ENCODE assay signal across 16 cellular contexts in the genomic region with DNA sequence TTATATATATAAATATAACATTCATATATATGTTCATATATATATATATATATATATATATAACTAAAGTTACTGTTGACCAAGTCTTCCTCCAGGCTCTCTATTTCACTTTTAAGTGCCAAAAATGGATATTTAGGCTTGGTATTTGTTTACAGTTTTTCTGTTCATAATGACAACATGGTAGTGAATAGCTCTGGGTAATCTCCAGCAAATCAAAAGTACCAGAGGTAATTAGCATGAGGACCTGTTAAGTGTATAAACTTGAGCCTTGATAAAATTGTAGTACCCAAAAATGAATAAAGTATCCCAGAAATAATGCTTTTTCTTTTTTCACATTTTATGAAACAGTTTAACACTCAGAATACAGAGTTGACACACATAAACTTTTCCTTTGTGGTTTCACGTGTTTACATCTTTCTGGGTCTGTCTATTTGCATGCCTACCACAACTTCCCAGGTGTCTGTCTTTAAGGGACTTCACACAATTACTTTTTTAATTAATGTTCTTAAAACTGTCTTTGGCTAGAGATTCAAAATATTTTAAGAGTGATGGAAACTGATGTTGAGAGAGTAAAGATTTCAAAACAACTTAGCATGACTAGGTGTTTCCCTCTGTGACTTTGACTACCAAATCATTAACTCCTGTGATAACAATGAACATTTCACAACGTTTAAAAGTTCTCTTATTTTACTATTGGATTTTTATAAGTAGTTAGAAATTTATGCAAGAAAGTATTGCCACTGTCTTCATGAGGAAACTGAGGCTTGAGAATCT. TPM values are rescaled to one million over a fixed set of nuclear protein-coding genes. Genes with fewer than 3 reads are reported as not detected.
DNase-seq lines count a peak whose midpoint lies in the region; ATAC-seq and TF ChIP-seq lines count a peak whose summit lies in the region.
"Had no signal": no experiment of that assay in that cellular context is flagged by ENCODE, and none has a peak within 500 bp of the region (broad histone marks: within the 10 kb centered on the region; RNA-seq: fewer than 3 reads in every experiment).

No MANE protein-coding gene starts in this region.

- no peaks in the 10 kb centered on the region for H3K27me3 Mint-ChIP-seq in activated naive CD8-positive, alpha-beta T cell
- no peaks in the 10 kb centered on the region for H3K27me3 Mint-ChIP-seq in naive thymus-derived CD8-positive, alpha-beta T cell

- no peak overlapping the region for H3K4me3 ChIP-seq in DND-41 (ENCODE audit: low read depth in 1 of 2, low read length in 2 of 2)
- H3K4me3 ChIP-seq: lower lobe of right lung, pancreas had no signal

- POLR2A ChIA-PET in naive thymus-derived CD8-positive, alpha-beta T cell (lab: Charles Lee) = interaction anchor here (0.6 kb wide), 2 partner anchors 48 to 130 kb away, joined by 3 to 4 read pairs; no protein-coding TSS in a partner anchor

- H3K9me3 ChIP-seq in DND-41 (ENCODE audit: insufficient read depth, low read length, severe bottlenecking) = no peaks in the 10 kb centered on the region
- H3K9me3 ChIP-seq: lower lobe of right lung, pancreas had no signal

- no peaks in the 10 kb centered on the region for H3K9me3 Mint-ChIP-seq in activated naive CD8-positive, alpha-beta T cell (ENCODE audit: low read depth)
- H3K9me3 Mint-ChIP-seq in naive thymus-derived CD8-positive, alpha-beta T cell = no peaks in the 10 kb centered on the region
- H3K9me3 Mint-ChIP-seq: WTC11 had no signal

- H3K27ac ChIP-seq in DND-41 (ENCODE audit: low read length) = peak overlapping the region; percentile 52; the same call in 1 of the 2 replicates
- H3K27ac ChIP-seq: lower lobe of right lung, pancreas had no signal

- no peak overlapping the region for H3K4me2 ChIP-seq in DND-41 (ENCODE audit: insufficient read depth, low read length)

- DNase-seq in DND-41 (no peak), T1000 (lab: John Stamatoyannopoulos, UW) (no peak), NCI-H82 treated with DMSO at 0.1 percent for 48 hours (lab: John Stamatoyannopoulos, UW; ENCODE audit: unreplicated experiment) (no peak)
- DNase-seq in naive thymus-derived CD8-positive, alpha-beta T cell = peak in 2 of 10 donors; percentile 7 to 12
- DNase-seq: Calu3; effector memory CD4-positive, alpha-beta T cell; lower lobe of right lung; NCI-H510A; pancreas; Right ventricle myocardium superior; stimulated activated naive CD4-positive, alpha-beta T cell treated with Interleukin-2 at 50 U/mL for 16 hours had no signal

- peaks cover 35% of the 10 kb centered on the region for H3K4me1 Mint-ChIP-seq in activated naive CD8-positive, alpha-beta T cell (ENCODE audit: low read depth)
- peaks cover 19 to 48% (median 37%) of the 10 kb centered on the region in 4 donors for H3K4me1 Mint-ChIP-seq in naive thymus-derived CD8-positive, alpha-beta T cell
- H3K4me1 Mint-ChIP-seq: WTC11 had no signal

- H3K9ac ChIP-seq in DND-41 (ENCODE audit: low read depth, low read length) = no peak overlapping the region

- H3K79me2 ChIP-seq in DND-41 (ENCODE audit: insufficient read depth, low read length) = peaks cover 66% of the 10 kb centered on the region

- H3K36me3 ChIP-seq in DND-41 (ENCODE audit: insufficient read depth, low read length) = peaks cover 39% of the 10 kb centered on the region

- TF ChIP-seq CTCF in DND-41 (IDR thresholded peaks at IDR 0.05; ENCODE audit: borderline replicate concordance, extremely low read depth, low read length, poor library complexity, severe bottlenecking) = no peak

- H3K27me3 ChIP-seq in DND-41 (ENCODE audit: insufficient read depth, low read length, poor library complexity) = no peaks in the 10 kb centered on the region
- H3K27me3 ChIP-seq: pancreas had no signal

- H2AFZ ChIP-seq in DND-41 (ENCODE audit: low read depth, low read length) = no peak overlapping the region

- H3K36me3 Mint-ChIP-seq in activated naive CD8-positive, alpha-beta T cell = peaks cover 8% of the 10 kb centered on the region
- peaks cover 3 to 38% (median 5%) of the 10 kb centered on the region in 3 donors for H3K36me3 Mint-ChIP-seq in naive thymus-derived CD8-positive, alpha-beta T cell

- H3K27ac Mint-ChIP-seq in activated naive CD8-positive, alpha-beta T cell = peak overlapping the region; percentile 66
- peak overlapping the region in 7 of 10 donors; percentile 24 to 86 (median 75) for H3K27ac Mint-ChIP-seq in naive thymus-derived CD8-positive, alpha-beta T cell
- H3K27ac Mint-ChIP-seq: WTC11 had no signal

- ATAC-seq in DND-41 (ENCODE audit: insufficient read depth, low read depth) (peak; percentile 66; the same call in 2 of the 3 replicates), GM21423 (IDR thresholded peaks at IDR 0.05; ENCODE audit: unreplicated experiment) (peak; percentile 42), HG02571 (IDR thresholded peaks at IDR 0.05; ENCODE audit: unreplicated experiment) (no peak), GM19463 (IDR thresholded peaks at IDR 0.05; ENCODE audit: unreplicated experiment) (no peak)
- peak; percentile 58 to 68 for ATAC-seq in naive thymus-derived CD8-positive, alpha-beta T cell
- ATAC-seq: lower lobe of right lung, pancreas, WTC11 had no signal

- H3K4me1 ChIP-seq in DND-41 (ENCODE audit: insufficient read depth, low read length) = peaks cover 16% of the 10 kb centered on the region
- H3K4me1 ChIP-seq: lower lobe of right lung, pancreas had no signal

- peaks cover 22% of the 10 kb centered on the region; the same call in 1 of the 2 replicates for H4K20me1 ChIP-seq in DND-41 (ENCODE audit: insufficient read depth, low read length)

- no peak overlapping the region for H3K4me3 Mint-ChIP-seq in activated naive CD8-positive, alpha-beta T cell
- H3K4me3 Mint-ChIP-seq in naive thymus-derived CD8-positive, alpha-beta T cell = peak overlapping the region in 7 of 10 donors; percentile 0 to 50 (median 23)
- H3K4me3 Mint-ChIP-seq: WTC11 had no signal

RNA-seq across cellular contexts. Expression of a gene that starts 47.9 kb away (rescaled TPM):
- total RNA-seq in naive thymus-derived CD8-positive, alpha-beta T cell = 10 to 100 TPM; 57.3 to 58.6 TPM
- 10 to 100 TPM; 23.5 to 32.7 (median 31.3) TPM for polyA plus RNA-seq in naive thymus-derived CD8-positive, alpha-beta T cell

Comparison
In these comparisons a context has a peak if more than half of its experiments do, and no peak if none do; other contexts are left out.
1. ATAC-seq: peak in DND-41 (single experiment), GM21423 (single experiment) and naive thymus-derived CD8-positive, alpha-beta T cell (2 of 2); none in HG02571 (single experiment) and GM19463 (single experiment).